In genomic region chr1:208851376-208851775, GRCh38 we compare ENCODE assay signal across 27 cellular contexts.
"Had no signal": no experiment of that assay in that cellular context is flagged by ENCODE, and none has a peak within 500 bp of the region (broad histone marks: within the 10 kb centered on the region; RNA-seq: fewer than 3 reads in every experiment).

No MANE protein-coding gene starts in this region.

- H3K4me3 ChIP-seq: body of pancreas, coronary artery, esophagus squamous epithelium, right atrium auricular region, skin epidermis had no signal

- H3K4me3 Mint-ChIP-seq: activated CD4-positive, alpha-beta T cell treated with anti-CD3 and anti-CD28 coated beads, Interleukin-2, amount 10 ng/mL, durations not matched to agents 24 days and 14 days; activated CD8-positive, alpha-beta T cell treated with anti-CD3 and anti-CD28 coated beads, Interleukin-2, amount 10 ng/mL, durations not matched to agents 7 days and 5 days; activated T-cell treated with anti-CD3 and anti-CD28 coated beads, Interleukin-2, amount 50 U/mL, for 72 hours; nephron had no signal

- H3K27me3 ChIP-seq: body of pancreas, right atrium auricular region had no signal

- ATAC-seq: activated CD8-positive, alpha-beta T cell treated with anti-CD3 and anti-CD28 coated beads, Interleukin-2, amount 10 ng/mL, durations not matched to agents 7 days and 5 days; activated naive CD4-positive, alpha-beta T cell treated with anti-CD3 and anti-CD28 coated beads, Interleukin-2, amount 50 U/mL, for 72 hours; activated T-cell treated with anti-CD3 and anti-CD28 coated beads, Interleukin-2, amount 50 U/mL, for 72 hours; body of pancreas; left ventricle myocardium superior had no signal

- H3K36me3 ChIP-seq: esophagus squamous epithelium, right atrium auricular region had no signal

- H3K9me3 Mint-ChIP-seq: activated CD4-positive, alpha-beta T cell treated with anti-CD3 and anti-CD28 coated beads, Interleukin-2, amount 10 ng/mL, durations not matched to agents 24 days and 14 days; activated naive CD4-positive, alpha-beta T cell treated with anti-CD3 and anti-CD28 coated beads, Interleukin-2, amount 50 U/mL, for 72 hours; activated T-cell treated with anti-CD3 and anti-CD28 coated beads, Interleukin-2, amount 50 U/mL, for 72 hours; nephron had no signal

- H3K4me1 ChIP-seq: body of pancreas, esophagus squamous epithelium, right atrium auricular region had no signal

- H3K4me1 Mint-ChIP-seq: activated CD4-positive, alpha-beta T cell treated with anti-CD3 and anti-CD28 coated beads, Interleukin-2, amount 10 ng/mL, durations not matched to agents 24 days and 14 days; nephron had no signal

- H3K27me3 Mint-ChIP-seq: activated CD4-positive, alpha-beta T cell treated with anti-CD3 and anti-CD28 coated beads, Interleukin-2, amount 10 ng/mL, durations not matched to agents 24 days and 14 days had no signal

- H3K27ac ChIP-seq: body of pancreas, coronary artery, esophagus squamous epithelium, right atrium auricular region, skin epidermis had no signal

- H3K27ac Mint-ChIP-seq: activated CD4-positive, alpha-beta T cell treated with anti-CD3 and anti-CD28 coated beads, Interleukin-2, amount 10 ng/mL, durations not matched to agents 24 days and 14 days; activated CD8-positive, alpha-beta T cell treated with anti-CD3 and anti-CD28 coated beads, Interleukin-2, amount 10 ng/mL, durations not matched to agents 7 days and 5 days; activated naive CD4-positive, alpha-beta T cell treated with anti-CD3 and anti-CD28 coated beads, Interleukin-2, amount 50 U/mL, for 72 hours; activated T-cell treated with anti-CD3 and anti-CD28 coated beads, Interleukin-2, amount 50 U/mL, for 72 hours; nephron had no signal

- DNase-seq: activated CD4-positive, alpha-beta T cell treated with anti-CD3 and anti-CD28 coated beads, Interleukin-2, amount 10 ng/mL, durations not matched to agents 24 days and 14 days; activated CD4-positive, CD25-positive, alpha-beta regulatory T cell; activated CD8-positive, alpha-beta memory T cell treated with anti-CD3 and anti-CD28 coated beads, Interleukin-2, amount 50 U/mL, for 48 hours; activated CD8-positive, alpha-beta T cell treated with anti-CD3 and anti-CD28 coated beads, Interleukin-2, amount 10 ng/mL, durations not matched to agents 7 days and 5 days; activated gamma-delta T cell; activated T-cell treated with anti-CD3 and anti-CD28 coated beads, Interleukin-2, amount 50 U/mL, for 72 hours; amniotic stem cell; body of pancreas; caudate nucleus; effector CD4-positive, alpha-beta T cell; esophagus squamous epithelium; foreskin melanocyte; head of caudate nucleus; kidney glomerular epithelial cell; left ventricle myocardium superior; mesendoderm; occipital lobe; stimulated activated CD4-positive, alpha-beta T cell treated with anti-CD3 and anti-CD28 coated beads, Interleukin-15, amount 100 ng/mL, for 24 hours; stimulated activated CD4-positive, alpha-beta T cell treated with anti-CD3 and anti-CD28 coated beads, Interleukin-4, amount 100 ng/mL, for 24 hours; stimulated activated naive CD4-positive, alpha-beta T cell; substantia nigra; trophoblast cell had no signal

- H3K36me3 Mint-ChIP-seq: activated naive CD4-positive, alpha-beta T cell treated with anti-CD3 and anti-CD28 coated beads, Interleukin-2, amount 50 U/mL, for 72 hours had no signal

- H3K9me3 ChIP-seq: body of pancreas, esophagus squamous epithelium, right atrium auricular region had no signal
